In genomic region chr10:31652038-31652437, GRCh38 we compare ENCODE assay signal across 6 cellular contexts.
"Had no signal": no experiment of that assay in that cellular context is flagged by ENCODE, and none has a peak within 500 bp of the region (broad histone marks: within the 10 kb centered on the region; RNA-seq: fewer than 3 reads in every experiment).

No MANE protein-coding gene starts in this region.

- H3K27ac ChIP-seq: HL-60 had no signal

- H3K4me3 ChIP-seq: K562 had no signal

- ATAC-seq: HepG2, K562 had no signal

- DNase-seq: IMR-90, KBM-7, KG1 had no signal
